In the genomic region with DNA sequence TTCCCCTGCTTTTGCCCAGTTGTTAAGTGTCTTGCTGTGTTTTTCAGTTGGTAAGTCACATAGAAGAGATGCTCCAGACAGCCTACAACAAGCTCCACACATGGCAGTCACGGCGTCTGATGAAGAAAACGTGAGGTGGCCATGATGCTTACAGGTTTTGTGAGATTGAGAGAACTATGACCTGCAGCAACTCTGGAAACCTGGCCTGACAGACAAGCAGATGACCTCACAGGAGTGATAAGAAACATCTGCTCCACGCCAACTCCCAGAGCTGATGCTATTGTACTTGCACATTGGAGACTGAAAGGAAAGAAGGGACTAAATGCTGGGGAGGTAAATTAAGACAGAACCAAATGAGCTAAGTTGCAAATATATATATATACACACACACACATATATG, we compare ENCODE assay signal across 33 cellular contexts. TPM values are rescaled to one million over a fixed set of nuclear protein-coding genes. Genes with fewer than 3 reads are reported as not detected.
DNase-seq lines count a peak whose midpoint lies in the region; ATAC-seq lines count a peak whose summit lies in the region.
"Had no signal": no experiment of that assay in that cellular context is flagged by ENCODE, and none has a peak within 500 bp of the region (broad histone marks: within the 10 kb centered on the region; RNA-seq: fewer than 3 reads in every experiment).

No MANE protein-coding gene starts in this region.

- H3K4me1 Mint-ChIP-seq in activated CD4-positive, alpha-beta T cell treated with anti-CD3 and anti-CD28 coated beads, Interleukin-2, amount 10 ng/mL, durations not matched to agents 7 days and 5 days, result peaks cover 19% of the 10 kb centered on the region
- H3K4me1 Mint-ChIP-seq in activated T-helper 17 cell treated with anti-CD3 and anti-CD28 coated beads, Interleukin-2, amount 50 U/mL, for 72 hours, result no peaks in the 10 kb centered on the region
- H3K4me1 Mint-ChIP-seq: activated B cell treated with CpG ODN at 0.5 μM for 24 hours, brain, nephron progenitor cell had no signal

- peaks cover 47% of the 10 kb centered on the region for H3K36me3 Mint-ChIP-seq in activated CD4-positive, alpha-beta T cell treated with anti-CD3 and anti-CD28 coated beads, Interleukin-2, amount 10 ng/mL, durations not matched to agents 7 days and 5 days (ENCODE audit: low read depth)
- H3K36me3 Mint-ChIP-seq in activated T-helper 17 cell treated with anti-CD3 and anti-CD28 coated beads, Interleukin-2, amount 50 U/mL, for 72 hours (ENCODE audit: low read depth), result peaks cover 71% of the 10 kb centered on the region

- H3K4me3 Mint-ChIP-seq in activated CD4-positive, alpha-beta T cell treated with anti-CD3 and anti-CD28 coated beads, Interleukin-2, amount 10 ng/mL, durations not matched to agents 7 days and 5 days, result no peak overlapping the region
- H3K4me3 Mint-ChIP-seq in activated T-helper 17 cell treated with anti-CD3 and anti-CD28 coated beads, Interleukin-2, amount 50 U/mL, for 72 hours, result no peak overlapping the region
- H3K4me3 Mint-ChIP-seq: activated B cell treated with CpG ODN at 0.5 μM for 24 hours; brain; CD8-positive, alpha-beta memory T cell; HFFc6; nephron progenitor cell had no signal

- H3K27ac Mint-ChIP-seq in activated CD4-positive, alpha-beta T cell treated with anti-CD3 and anti-CD28 coated beads, Interleukin-2, amount 10 ng/mL, durations not matched to agents 7 days and 5 days, result peak overlapping the region; percentile 20
- peak overlapping the region; percentile 10 for H3K27ac Mint-ChIP-seq in activated T-helper 17 cell treated with anti-CD3 and anti-CD28 coated beads, Interleukin-2, amount 50 U/mL, for 72 hours
- H3K27ac Mint-ChIP-seq: activated B cell treated with CpG ODN at 0.5 μM for 24 hours, HFFc6, nephron progenitor cell had no signal

- no peak overlapping the region for H3K4me3 ChIP-seq in BLaER1
- H3K4me3 ChIP-seq: ovary, SJCRH30 had no signal

- peak overlapping the region; percentile 83 for H3K4me2 ChIP-seq in BLaER1

- no peak for DNase-seq in activated CD4-positive, alpha-beta T cell treated with anti-CD3 and anti-CD28 coated beads, Interleukin-2, amount 10 ng/mL, durations not matched to agents 7 days and 5 days
- no peak for DNase-seq in activated CD4-positive, alpha-beta T cell treated with anti-CD3 and anti-CD28 coated beads, Interleukin-2, amount 50 U/mL, for 4 hours
- DNase-seq in left kidney (ENCODE audit: low read depth, low spot score), result peak; percentile 42
- DNase-seq in activated gamma-delta T cell (lab: John Stamatoyannopoulos, UW), result no peak
- DNase-seq: activated B cell treated with CpG ODN at 0.5 μM for 24 hours; activated gamma-delta T cell treated with Interleukin-2 at 50 U/mL for 16 hours; CD8-positive, alpha-beta memory T cell; cerebellar nuclear complex; DMS 273 treated with DMSO at 0.1 percent for 48 hours; GOT3; HFFc6; NCI-H1105 treated with DMSO at 0.1 percent for 48 hours; NCI-H187 treated with DMSO at 0.1 percent for 48 hours; NCI-H2171; NCI-H510A; nephron progenitor cell; ovary; RPMI8226; SJCRH30; stimulated activated naive CD4-positive, alpha-beta T cell treated with Interleukin-2 at 50 U/mL for 16 hours; T-helper 1 cell had no signal

- CTCF ChIA-PET in activated CD4-positive, alpha-beta T cell treated with anti-CD3 and anti-CD28 coated beads, Interleukin-2, amount 10 ng/mL, durations not matched to agents 7 days and 5 days (lab: Charles Lee), result interaction anchor here (1.0 to 1.6 kb wide), 2 partner anchors 21 to 122 kb away, joined by 3 to 5 read pairs; no protein-coding TSS in a partner anchor

- H3K27ac ChIP-seq in BLaER1, result peak overlapping the region; percentile 78
- H3K27ac ChIP-seq: ovary, SJCRH30 had no signal

- H3K36me3 ChIP-seq in BLaER1, result peaks cover 61% of the 10 kb centered on the region
- H3K36me3 ChIP-seq: ovary had no signal

- H3K27me3 Mint-ChIP-seq in activated CD4-positive, alpha-beta T cell treated with anti-CD3 and anti-CD28 coated beads, Interleukin-2, amount 10 ng/mL, durations not matched to agents 7 days and 5 days, result no peaks in the 10 kb centered on the region
- H3K27me3 Mint-ChIP-seq in activated T-helper 17 cell treated with anti-CD3 and anti-CD28 coated beads, Interleukin-2, amount 50 U/mL, for 72 hours, result no peaks in the 10 kb centered on the region
- H3K27me3 Mint-ChIP-seq: activated B cell treated with CpG ODN at 0.5 μM for 24 hours; brain; CD8-positive, alpha-beta memory T cell had no signal

- H4K20me1 ChIP-seq in BLaER1, result no peaks in the 10 kb centered on the region

- POLR2A ChIA-PET in activated CD4-positive, alpha-beta T cell treated with anti-CD3 and anti-CD28 coated beads, Interleukin-2, amount 10 ng/mL, durations not matched to agents 7 days and 5 days (lab: Charles Lee), result no interaction called here

- peak overlapping the region; percentile 73 for H3K9ac ChIP-seq in BLaER1

- ATAC-seq in activated T-helper 17 cell treated with anti-CD3 and anti-CD28 coated beads, Interleukin-2, amount 50 U/mL, for 72 hours (replicated peaks), result no peak
- no peak for ATAC-seq in HG02885 (IDR thresholded peaks at IDR 0.05; ENCODE audit: poor library complexity, unreplicated experiment)
- ATAC-seq in GM21447 (IDR thresholded peaks at IDR 0.05; ENCODE audit: unreplicated experiment), result no peak

- no peaks in the 10 kb centered on the region for H3K9me3 ChIP-seq in BLaER1
- H3K9me3 ChIP-seq: ovary, SJCRH30 had no signal

- H3K27me3 ChIP-seq in BLaER1, result no peaks in the 10 kb centered on the region
- H3K27me3 ChIP-seq: ovary, SJCRH30 had no signal

- H3K4me1 ChIP-seq in BLaER1, result peaks cover 66% of the 10 kb centered on the region
- H3K4me1 ChIP-seq: SJCRH30 had no signal

- no peaks in the 10 kb centered on the region for H3K9me3 Mint-ChIP-seq in activated CD4-positive, alpha-beta T cell treated with anti-CD3 and anti-CD28 coated beads, Interleukin-2, amount 10 ng/mL, durations not matched to agents 7 days and 5 days
- no peaks in the 10 kb centered on the region for H3K9me3 Mint-ChIP-seq in activated T-helper 17 cell treated with anti-CD3 and anti-CD28 coated beads, Interleukin-2, amount 50 U/mL, for 72 hours
- H3K9me3 Mint-ChIP-seq: activated B cell treated with CpG ODN at 0.5 μM for 24 hours; brain; CD8-positive, alpha-beta memory T cell; HFFc6; nephron progenitor cell had no signal

RNA-seq across cellular contexts. Expression of a gene that starts 28.6 kb away (rescaled TPM):
- 100 to 1,000 TPM; 879 to 948 TPM for total RNA-seq in activated CD4-positive, alpha-beta T cell treated with anti-CD3 and anti-CD28 coated beads, Interleukin-2, amount 10 ng/mL, durations not matched to agents 7 days and 5 days
- 1,000 to 10,000 TPM; 1,801 to 2,195 TPM for total RNA-seq in activated T-helper 17 cell treated with anti-CD3 and anti-CD28 coated beads, Interleukin-2, amount 50 U/mL, for 72 hours

RNA-seq across cellular contexts. Expression of a gene that starts 43.4 kb away (rescaled TPM):
- total RNA-seq in activated CD4-positive, alpha-beta T cell treated with anti-CD3 and anti-CD28 coated beads, Interleukin-2, amount 10 ng/mL, durations not matched to agents 7 days and 5 days, result 10 to 100 TPM; 50.6 to 57.6 TPM
- total RNA-seq in activated T-helper 17 cell treated with anti-CD3 and anti-CD28 coated beads, Interleukin-2, amount 50 U/mL, for 72 hours, result 10 to 100 TPM; 48.9 to 54.2 TPM

RNA-seq across cellular contexts. Expression of a gene that starts 43.8 kb away (rescaled TPM):
- total RNA-seq in activated CD4-positive, alpha-beta T cell treated with anti-CD3 and anti-CD28 coated beads, Interleukin-2, amount 10 ng/mL, durations not matched to agents 7 days and 5 days, result 10 to 100 TPM; 17.6 TPM
- total RNA-seq in activated T-helper 17 cell treated with anti-CD3 and anti-CD28 coated beads, Interleukin-2, amount 50 U/mL, for 72 hours, result 10 to 100 TPM; 17.9 to 23.5 TPM

RNA-seq across cellular contexts. Expression of a gene that starts 46.4 kb away (rescaled TPM):
- total RNA-seq in activated CD4-positive, alpha-beta T cell treated with anti-CD3 and anti-CD28 coated beads, Interleukin-2, amount 10 ng/mL, durations not matched to agents 7 days and 5 days, result not detected
- under 1 TPM in 1 of 2 donors, not detected in 1; 0.63 TPM for total RNA-seq in activated T-helper 17 cell treated with anti-CD3 and anti-CD28 coated beads, Interleukin-2, amount 50 U/mL, for 72 hours
- total RNA-seq: activated B cell treated with CpG ODN at 0.5 μM for 24 hours; CD8-positive, alpha-beta memory T cell; dermis microvascular lymphatic vessel endothelial cell; frontal cortex; lung microvascular endothelial cell; M059J; SJCRH30; skeletal muscle tissue; temporal lobe; ureter had no signal
